In genomic region chr12:96199465-96199864, GRCh38 we compare ENCODE assay signal across 12 cellular contexts. TPM values are rescaled to one million over a fixed set of nuclear protein-coding genes. Genes with fewer than 3 reads are reported as not detected.
A peak's percentile ranks its signal among the peaks of the same experiment; 100 is the strongest.
DNase-seq lines count a peak whose midpoint lies in the region; ATAC-seq, FAIRE-seq and TF ChIP-seq lines count a peak whose summit lies in the region.
"Had no signal": no experiment of that assay in that cellular context is flagged by ENCODE, and none has a peak within 500 bp of the region (broad histone marks: within the 10 kb centered on the region; RNA-seq: fewer than 3 reads in every experiment).

No MANE protein-coding gene starts in this region.

- H3K27ac ChIP-seq in HepG2 (ENCODE audit: extremely low read length, insufficient read depth, low read length) (no peak overlapping the region), right lobe of liver (no peak overlapping the region), keratinocyte (ENCODE audit: control insufficient read depth, insufficient read depth, low read length) (peak overlapping the region; percentile 99), uterus (peak overlapping the region; percentile 89 to 93)
- H3K27ac ChIP-seq: cardiac muscle cell had no signal

- H3K4me1 ChIP-seq in HepG2 (ENCODE audit: insufficient read depth, low read length) (peaks cover 8% of the 10 kb centered on the region), right lobe of liver (peaks cover 0 to 5% (median 0%) of the 10 kb centered on the region in 4 donors), keratinocyte (ENCODE audit: control insufficient read depth, extremely low read depth, insufficient read depth, low read length) (peaks cover 33% of the 10 kb centered on the region), uterus (peaks cover 4 to 12% of the 10 kb centered on the region in 2 donors)

- TF ChIP-seq POLR2A in HepG2 (IDR thresholded peaks at IDR 0.05; ENCODE audit: insufficient read depth in 1 of 2, low read depth in 2 of 2, low read length in 2 of 2) = no peak
- no peak for TF ChIP-seq POLR2A in right lobe of liver (IDR thresholded peaks at IDR 0.05)
- TF ChIP-seq POLR2A in uterus (IDR thresholded peaks at IDR 0.05) = no peak

- no peaks in the 10 kb centered on the region for H3K9me1 ChIP-seq in keratinocyte (ENCODE audit: control insufficient read depth, extremely low read depth, insufficient read depth, low read length)

- H3K9ac ChIP-seq in HepG2 (ENCODE audit: insufficient read depth, low read depth, low read length) (no peak overlapping the region), keratinocyte (ENCODE audit: control insufficient read depth, extremely low read depth, insufficient read depth, low read length) (peak overlapping the region; percentile 59)

- no peak for TF ChIP-seq RAD21 in HepG2 (CRISPR knock-in tag; IDR thresholded peaks at IDR 0.05)

- DNase-seq in HepG2 (ENCODE audit: low spot score) (no peak), right lobe of liver (no peak), keratinocyte (ENCODE audit: low read depth, low spot score) (no peak), uterus (no peak), NOMO-1 (lab: John Stamatoyannopoulos, UW; ENCODE audit: unreplicated experiment in 2 of 2) (no peak), NCI-H526 (lab: John Stamatoyannopoulos, UW) (no peak)
- no peak for DNase-seq in activated CD8-positive, alpha-beta T cell treated with anti-CD3 and anti-CD28 coated beads, Interleukin-2, amount 10 ng/mL, durations not matched to agents 7 days and 5 days
- DNase-seq: BE2C, GOT3, NCI-H187 treated with DMSO at 0.1 percent for 48 hours had no signal

- peaks cover 4% of the 10 kb centered on the region for H3K9me3 Mint-ChIP-seq in activated CD8-positive, alpha-beta T cell treated with anti-CD3 and anti-CD28 coated beads, Interleukin-2, amount 10 ng/mL, durations not matched to agents 7 days and 5 days (ENCODE audit: insufficient read depth)

- H4K20me1 ChIP-seq in HepG2 (ENCODE audit: insufficient read depth, low read length) (no peaks in the 10 kb centered on the region), keratinocyte (ENCODE audit: control insufficient read depth, extremely low read depth, insufficient read depth, low read length) (no peaks in the 10 kb centered on the region)

- TF ChIP-seq CTCF in HepG2 (CRISPR knock-in tag; IDR thresholded peaks at IDR 0.05) (no peak), right lobe of liver (IDR thresholded peaks at IDR 0.05) (no peak), keratinocyte (optimal IDR thresholded peaks at IDR 0.05 in 1 of 3, IDR thresholded peaks at IDR 0.05 in 1 of 3, conservative IDR thresholded peaks at IDR 0.05 in 1 of 3; ENCODE audit: extremely low read depth in 1 of 3, insufficient read depth in 2 of 3, low read length in 3 of 3) (no peak), uterus (IDR thresholded peaks at IDR 0.05) (no peak)

- H3K4me3 Mint-ChIP-seq in activated CD8-positive, alpha-beta T cell treated with anti-CD3 and anti-CD28 coated beads, Interleukin-2, amount 10 ng/mL, durations not matched to agents 7 days and 5 days = no peak overlapping the region

- FAIRE-seq in HepG2 (lab: Jason Lieb, UNC) (no peak), keratinocyte (lab: Jason Lieb, UNC) (no peak)

- H2AFZ ChIP-seq in HepG2 (ENCODE audit: low read length) = no peak overlapping the region
- H2AFZ ChIP-seq in keratinocyte (ENCODE audit: control insufficient read depth, low read length) = no peak overlapping the region

- H3K9me3 ChIP-seq in HepG2 (ENCODE audit: low read length) (no peaks in the 10 kb centered on the region), right lobe of liver (no peaks in the 10 kb centered on the region), keratinocyte (ENCODE audit: control insufficient read depth, low read depth, low read length) (peaks cover 5% of the 10 kb centered on the region), uterus (no peaks in the 10 kb centered on the region)
- H3K9me3 ChIP-seq: BE2C had no signal

- no TSS peak for BruUV-seq in HepG2 (replicated peaks; lab: Mats Ljungman, UMichigan)

- in situ Hi-C loops in HepG2 (cut with HindIII; ENCODE audit: extremely low pct_ligation_motif_present, low pct_unique_long_range_greater_than_20kb) = no loop called here

- peaks cover 19% of the 10 kb centered on the region for H3K36me3 Mint-ChIP-seq in activated CD8-positive, alpha-beta T cell treated with anti-CD3 and anti-CD28 coated beads, Interleukin-2, amount 10 ng/mL, durations not matched to agents 7 days and 5 days (ENCODE audit: low read depth)

- no peak for ATAC-seq in HepG2
- ATAC-seq in right lobe of liver = no peak
- ATAC-seq in activated CD8-positive, alpha-beta T cell treated with anti-CD3 and anti-CD28 coated beads, Interleukin-2, amount 10 ng/mL, durations not matched to agents 7 days and 5 days = no peak
- ATAC-seq in HG03521 (IDR thresholded peaks at IDR 0.05; ENCODE audit: unreplicated experiment) = no peak

- H3K27me3 ChIP-seq in HepG2 (ENCODE audit: control insufficient read depth in 1 of 2, insufficient read depth in 2 of 2, low read length in 2 of 2) (no peaks in the 10 kb centered on the region; a peak in 1 of 5 replicates), right lobe of liver (no peaks in the 10 kb centered on the region), keratinocyte (ENCODE audit: control insufficient read depth, extremely low read depth, insufficient read depth, low read length) (no peaks in the 10 kb centered on the region), uterus (no peaks in the 10 kb centered on the region)
- H3K27me3 ChIP-seq: BE2C, cardiac muscle cell had no signal

- CTCF ChIA-PET in HepG2 (lab: Yijun Ruan, JAX; ENCODE audit: low intra/inter-chr PET ratio, low total read pairs) = no interaction called here
- CTCF ChIA-PET in activated CD8-positive, alpha-beta T cell treated with anti-CD3 and anti-CD28 coated beads, Interleukin-2, amount 10 ng/mL, durations not matched to agents 7 days and 5 days (lab: Charles Lee) = interaction anchor here (1.0 to 5.2 kb wide), 3 partner anchors 12 to 22 kb away, joined by 3 to 50 read pairs (median 21); no protein-coding TSS in a partner anchor

- H3K4me1 Mint-ChIP-seq in activated CD8-positive, alpha-beta T cell treated with anti-CD3 and anti-CD28 coated beads, Interleukin-2, amount 10 ng/mL, durations not matched to agents 7 days and 5 days (ENCODE audit: low read depth) = peaks cover 50% of the 10 kb centered on the region

- no peaks in the 10 kb centered on the region for H3K27me3 Mint-ChIP-seq in activated CD8-positive, alpha-beta T cell treated with anti-CD3 and anti-CD28 coated beads, Interleukin-2, amount 10 ng/mL, durations not matched to agents 7 days and 5 days (ENCODE audit: low read depth)

- dilution Hi-C loops in keratinocyte (cut with MboI; ENCODE audit: extremely low pct_ligation_motif_present, low sequenced_read_pairs) = no loop called here

- intact Hi-C loops in HepG2 (cut with micrococcal nuclease; ENCODE audit: unreplicated experiment) = no loop called here
- intact Hi-C loops in right lobe of liver (cut with DNase I) = no loop called here
- intact Hi-C loops in uterus (cut with DNase I; ENCODE audit: low total_unique reads) = no loop called here

- H3K79me2 ChIP-seq in HepG2 (ENCODE audit: insufficient read depth, low read length) (no peaks in the 10 kb centered on the region), keratinocyte (ENCODE audit: control insufficient read depth, insufficient read depth, low read length) (peaks cover 83% of the 10 kb centered on the region)

- H3K36me3 ChIP-seq in HepG2 (replicated peaks in 1 of 2; ENCODE audit: control insufficient read depth in 1 of 2, insufficient read depth in 2 of 2, low read length in 2 of 2) (no peaks in the 10 kb centered on the region), right lobe of liver (no peaks in the 10 kb centered on the region), keratinocyte (ENCODE audit: control insufficient read depth in 2 of 2, extremely low read depth in 1 of 2, insufficient read depth in 2 of 2, low read length in 2 of 2) (peaks cover 3 to 17% of the 10 kb centered on the region in 2 experiments), uterus (peaks cover 0 to 2% of the 10 kb centered on the region in 2 donors)
- H3K36me3 ChIP-seq: cardiac muscle cell had no signal

- POLR2A ChIA-PET in HepG2 (lab: Yijun Ruan, JAX) = no interaction called here
- POLR2A ChIA-PET in activated CD8-positive, alpha-beta T cell treated with anti-CD3 and anti-CD28 coated beads, Interleukin-2, amount 10 ng/mL, durations not matched to agents 7 days and 5 days (lab: Charles Lee) = interaction anchor here (0.7 kb wide), 1 partner anchor 127 kb away, joined by 3 read pairs; no protein-coding TSS in a partner anchor

- TF ChIP-seq EP300 in HepG2 (IDR thresholded peaks at IDR 0.05; ENCODE audit: low read depth in 2 of 2, low read length in 2 of 2) (no peak), HepG2 (CRISPR knock-in tag; IDR thresholded peaks at IDR 0.05; ENCODE audit: borderline replicate concordance) (no peak)

- H3K4me3 ChIP-seq in HepG2 (replicated peaks in 1 of 3; ENCODE audit: insufficient read depth in 1 of 3, low read depth in 2 of 3, low read length in 3 of 3) (no peak overlapping the region), right lobe of liver (no peak overlapping the region), keratinocyte (ENCODE audit: control insufficient read depth in 2 of 3, extremely low read depth in 1 of 3, insufficient read depth in 2 of 3, low read depth in 1 of 3, low read length in 3 of 3) (peak overlapping the region in 2 of 3 experiments; percentile 16 to 27), uterus (no peak overlapping the region)
- H3K4me3 ChIP-seq: cardiac muscle cell had no signal

- H3K4me2 ChIP-seq in HepG2 (ENCODE audit: low read depth, low read length) (no peak overlapping the region), keratinocyte (ENCODE audit: control insufficient read depth, extremely low read depth, insufficient read depth, low read depth, low read length) (peak overlapping the region; percentile 68)

- H3K27ac Mint-ChIP-seq in activated CD8-positive, alpha-beta T cell treated with anti-CD3 and anti-CD28 coated beads, Interleukin-2, amount 10 ng/mL, durations not matched to agents 7 days and 5 days = peak overlapping the region; percentile 33

RNA-seq across cellular contexts. Expression of gene ELK3, which starts 5.3 kb away (rescaled TPM):
- total RNA-seq in HepG2 (2016; rRNA removed; fragmentation: Illumina TruSeq; extraction: Trizol) = 3.0 and 3.2 TPM in 2 replicates
- 1.2 and 1.3 TPM in 2 replicates for total RNA-seq in HepG2 (2016; cell fraction: cytosol; rRNA removed; fragmentation: Illumina TruSeq; extraction: Trizol; ENCODE audit: low read depth)
- 2.3 and 2.7 TPM in 2 replicates for total RNA-seq in HepG2 (2016; cell fraction: insoluble cytoplasmic fraction; rRNA removed; fragmentation: Illumina TruSeq; extraction: Trizol)
- 4.8 and 5.0 TPM in 2 replicates for total RNA-seq in HepG2 (2016; cell fraction: membrane; rRNA removed; fragmentation: Illumina TruSeq; extraction: Trizol)
- 2.7 and 3.9 TPM in 2 replicates for total RNA-seq in HepG2 (2016; cell fraction: nucleus; rRNA removed; fragmentation: Illumina TruSeq; extraction: Trizol)
- 2.4 and 2.9 TPM in 2 replicates for polyA plus RNA-seq in HepG2 (2011; rRNA removed)
- polyA plus RNA-seq in HepG2 (2011; cell fraction: cytosol; rRNA removed) = 1.5 and 2.1 TPM in 2 replicates
- polyA plus RNA-seq in HepG2 (2011; cell fraction: nucleus; rRNA removed) = 1.2 and 2.1 TPM in 2 replicates
- polyA plus RNA-seq in HepG2 (2012) = 1.8 and 2.5 TPM in 2 replicates
- 1.5 and 2.0 TPM in 2 replicates for polyA plus RNA-seq in HepG2 (2016; cell fraction: cytosol; fragmentation: Illumina TruSeq; extraction: Trizol; ENCODE audit: low read depth)
- polyA plus RNA-seq in HepG2 (2016; cell fraction: insoluble cytoplasmic fraction; fragmentation: Illumina TruSeq; extraction: Trizol; ENCODE audit: low read depth) = 4.0 and 4.7 TPM in 2 replicates
- polyA plus RNA-seq in HepG2 (2016; cell fraction: membrane; fragmentation: Illumina TruSeq; extraction: Trizol; ENCODE audit: low read depth) = 3.8 and 4.8 TPM in 2 replicates
- 3.9 and 4.5 TPM in 2 replicates for polyA plus RNA-seq in HepG2 (2016; cell fraction: nucleus; fragmentation: Illumina TruSeq; extraction: Trizol; ENCODE audit: insufficient read depth, low read depth)
- polyA minus RNA-seq in HepG2 (2011; rRNA and poly(A)+ RNA removed; ENCODE audit: low replicate concordance) = 5.5 and 9.6 TPM in 2 replicates
- 3.2 and 3.3 TPM in 2 replicates for polyA minus RNA-seq in HepG2 (2011; cell fraction: cytosol; rRNA and poly(A)+ RNA removed)
- polyA minus RNA-seq in HepG2 (2011; cell fraction: nucleus; rRNA and poly(A)+ RNA removed) = 2.6 and 2.7 TPM in 2 replicates
- total RNA-seq in right lobe of liver = 10 to 100 TPM in 1 of 6 experiments, 1 to 10 TPM in 5; 5.3 to 11.2 (median 5.8) TPM
- 10 to 100 TPM; 17.6 to 18.1 TPM for total RNA-seq in activated CD8-positive, alpha-beta T cell treated with anti-CD3 and anti-CD28 coated beads, Interleukin-2, amount 10 ng/mL, durations not matched to agents 7 days and 5 days
- polyA plus RNA-seq in keratinocyte = 14.4 to 47.6 TPM (median 28.2 TPM) in 3 replicates
- polyA plus RNA-seq in keratinocyte (2011; ENCODE audit: low read depth) = 89.5 TPM
- 26.6 and 31.6 TPM in 2 replicates for polyA plus RNA-seq in keratinocyte (2011; cell fraction: cytosol; rRNA removed)
- polyA plus RNA-seq in keratinocyte (2011; cell fraction: nucleus; rRNA removed) = 24.7 and 26.1 TPM in 2 replicates
- 21.3 and 54.2 TPM in 2 replicates for polyA plus RNA-seq in keratinocyte (2012; ENCODE audit: low replicate concordance)
- polyA minus RNA-seq in keratinocyte = 24.4 to 89.6 TPM (median 26.2 TPM) in 3 replicates
- polyA minus RNA-seq in keratinocyte (2011; cell fraction: cytosol; rRNA and poly(A)+ RNA removed) = 32.6 TPM
- polyA minus RNA-seq in keratinocyte (2011; cell fraction: nucleus; rRNA and poly(A)+ RNA removed) = 14.0 and 17.8 TPM in 2 replicates
- total RNA-seq in uterus = 10 to 100 TPM; 36.8 to 81.1 (median 44.9) TPM

Comparison
In these comparisons a context has a peak if more than half of its experiments do, and no peak if none do; other contexts are left out.
1. H3K27ac ChIP-seq: peak in keratinocyte (single experiment) and uterus (2 of 2); none in HepG2 (single experiment) and right lobe of liver (0 of 3).
2. H3K4me3 ChIP-seq: peak in keratinocyte (2 of 3); none in HepG2 (0 of 3), right lobe of liver (0 of 3) and uterus (0 of 2).